In genomic region chr20:32024683-32025295, GRCh38 we compare ENCODE assay signal across 1 cellular context.
TF ChIP-seq lines count a peak whose summit lies in the region.

No MANE protein-coding gene starts in this region.

TF ChIP-seq in WTC11, 78 proteins besides CTCF, POLR2A, EP300 and RAD21 (continued from another document):
- TF ChIP-seq PRDM15 (CRISPR knock-in tag; IDR thresholded peaks at IDR 0.05), result no peak
